ENCODE assay signal across 8 cellular contexts in genomic region chr1:162560303-162561036, GRCh38. TPM values are rescaled to one million over a fixed set of nuclear protein-coding genes. Genes with fewer than 3 reads are reported as not detected.
DNase-seq lines count a peak whose midpoint lies in the region; ATAC-seq lines count a peak whose summit lies in the region.

No MANE protein-coding gene starts in this region.

- H3K9me3 ChIP-seq in BLaER1 = no peaks in the 10 kb centered on the region
- no peaks in the 10 kb centered on the region for H3K9me3 ChIP-seq in Karpas-422 (ENCODE audit: low read length)

- peak overlapping the region; percentile 88 for H3K18ac ChIP-seq in mesendoderm (ENCODE audit: low read length)

- no peak overlapping the region for H4K8ac ChIP-seq in mesendoderm (ENCODE audit: low read depth, low read length)

- no peak overlapping the region for H2AK5ac ChIP-seq in mesendoderm (ENCODE audit: low read length)

- H3K27me3 ChIP-seq in BLaER1 (no peaks in the 10 kb centered on the region), Karpas-422 (ENCODE audit: low read length) (no peaks in the 10 kb centered on the region), mesendoderm (ENCODE audit: insufficient read depth, low read length, poor library complexity) (no peaks in the 10 kb centered on the region)

- no peak overlapping the region for H2BK15ac ChIP-seq in mesendoderm (replicated peaks; ENCODE audit: low read depth)

- H3K9me2 ChIP-seq in Karpas-422 (replicated peaks; ENCODE audit: insufficient read depth, low read length) = no peaks in the 10 kb centered on the region

- no CpG with 5 or more reads among the region's 9 CpGs for WGBS in mesendoderm (ENCODE audit: extremely low coverage, insufficient coverage, low lambda C conversion rate)

- no peak overlapping the region for H4K5ac ChIP-seq in mesendoderm (ENCODE audit: low read length)

- H3K4me2 ChIP-seq in BLaER1 (peak overlapping the region; percentile 73), Karpas-422 (ENCODE audit: low read depth, low read length, poor library complexity, severe bottlenecking) (peak overlapping the region; percentile 85), mesendoderm (ENCODE audit: low read length) (peak overlapping the region; percentile 34)

- H3K9ac ChIP-seq in BLaER1 (peak overlapping the region; percentile 91), Karpas-422 (ENCODE audit: low read length) (peak overlapping the region; percentile 88), mesendoderm (ENCODE audit: low read length) (peak overlapping the region; percentile 67)

- H3K4me1 ChIP-seq in BLaER1 (peaks cover 16% of the 10 kb centered on the region), Karpas-422 (ENCODE audit: low read length) (peaks cover 37% of the 10 kb centered on the region), mesendoderm (ENCODE audit: control insufficient read depth, low read depth, low read length) (peaks cover 6% of the 10 kb centered on the region)

- H4K20me1 ChIP-seq in BLaER1 (no peaks in the 10 kb centered on the region; the same call in 1 of the 2 replicates), Karpas-422 (ENCODE audit: insufficient read depth, low read depth, low read length) (no peaks in the 10 kb centered on the region)

- peak; percentile 58 for DNase-seq in Karpas-422
- peak; percentile 50 for DNase-seq in cerebellum (ENCODE audit: low spot score)
- DNase-seq in mesendoderm = peak; percentile 35
- DNase-seq in GM03348 (ENCODE audit: low spot score) = no peak
- DNase-seq in NCI-H2107 treated with DMSO at 0.1 percent for 48 hours (lab: John Stamatoyannopoulos, UW; ENCODE audit: unreplicated experiment) = no peak

- H3K56ac ChIP-seq in mesendoderm (ENCODE audit: low read length) = peak overlapping the region; percentile 68

- H3K36me3 ChIP-seq in BLaER1 = no peaks in the 10 kb centered on the region
- no peaks in the 10 kb centered on the region for H3K36me3 ChIP-seq in Karpas-422 (ENCODE audit: insufficient read depth, low read length)
- H3K36me3 ChIP-seq in mesendoderm (ENCODE audit: control insufficient read depth, insufficient read depth, low read length) = no peaks in the 10 kb centered on the region

- ATAC-seq in HG03571 (IDR thresholded peaks at IDR 0.05; ENCODE audit: unreplicated experiment) (no peak), GM19463 (IDR thresholded peaks at IDR 0.05; ENCODE audit: unreplicated experiment) (no peak)

- peaks cover 2% of the 10 kb centered on the region for H3K79me1 ChIP-seq in mesendoderm (ENCODE audit: low read length)

- H3K4me3 ChIP-seq in BLaER1 = peak overlapping the region; percentile 92
- peak overlapping the region; percentile 91 for H3K4me3 ChIP-seq in Karpas-422 (ENCODE audit: low read length)
- no peak overlapping the region for H3K4me3 ChIP-seq in mesendoderm (ENCODE audit: low read length)

- H2BK5ac ChIP-seq in mesendoderm (ENCODE audit: low read length) = no peak overlapping the region

- peak overlapping the region; percentile 95 for H2AFZ ChIP-seq in Karpas-422 (ENCODE audit: low read length)

- peak overlapping the region; percentile 82 for H3K4ac ChIP-seq in mesendoderm (ENCODE audit: low read depth, low read length)

- H2BK120ac ChIP-seq in mesendoderm (ENCODE audit: low read depth, low read length) = no peak overlapping the region

- H3K27ac ChIP-seq in BLaER1 = peak overlapping the region; percentile 50; the same call in 1 of the 2 replicates
- no peak overlapping the region for H3K27ac ChIP-seq in Karpas-422 (ENCODE audit: low read length)
- H3K27ac ChIP-seq in mesendoderm (ENCODE audit: low read depth, low read length) = no peak overlapping the region

- H3K79me2 ChIP-seq in Karpas-422 (ENCODE audit: low read length) = peaks cover 39% of the 10 kb centered on the region
- peaks cover 10% of the 10 kb centered on the region for H3K79me2 ChIP-seq in mesendoderm (ENCODE audit: control insufficient read depth, insufficient read depth, low read length)

- no peak overlapping the region for H3K23ac ChIP-seq in mesendoderm (ENCODE audit: low read length)

RNA-seq across cellular contexts. Expression of gene UAP1, which starts 1.1 kb away (rescaled TPM):
- total RNA-seq in Karpas-422 (2014; rRNA removed; shearing (Covaris generic); ENCODE audit: low replicate concordance) = 44.1 and 58.9 TPM in 2 replicates
- 29.6 TPM for total RNA-seq in cerebellum
- polyA plus RNA-seq in mesendoderm (2013, experiment 1 of 2) = 25.7 TPM
- 27.0 TPM for polyA plus RNA-seq in mesendoderm (2013, experiment 2 of 2)

Comparison
In these comparisons a context has a peak if more than half of its experiments do, and no peak if none do; other contexts are left out.
1. H3K4me2 ChIP-seq: peak in every context shown above with its lines; median percentile 85 in Karpas-422; 73 in BLaER1; 34 in mesendoderm.
2. DNase-seq: peak in Karpas-422 (single experiment), cerebellum (single experiment) and mesendoderm (single experiment); none in GM03348 (single experiment) and NCI-H2107 treated with DMSO at 0.1 percent for 48 hours (single experiment).
3. Peak in every context shown above with its lines, with median percentiles within 50 percentile points of each other: H3K9ac ChIP-seq.